ENCODE assay signal across 8 cellular contexts in the genomic region with DNA sequence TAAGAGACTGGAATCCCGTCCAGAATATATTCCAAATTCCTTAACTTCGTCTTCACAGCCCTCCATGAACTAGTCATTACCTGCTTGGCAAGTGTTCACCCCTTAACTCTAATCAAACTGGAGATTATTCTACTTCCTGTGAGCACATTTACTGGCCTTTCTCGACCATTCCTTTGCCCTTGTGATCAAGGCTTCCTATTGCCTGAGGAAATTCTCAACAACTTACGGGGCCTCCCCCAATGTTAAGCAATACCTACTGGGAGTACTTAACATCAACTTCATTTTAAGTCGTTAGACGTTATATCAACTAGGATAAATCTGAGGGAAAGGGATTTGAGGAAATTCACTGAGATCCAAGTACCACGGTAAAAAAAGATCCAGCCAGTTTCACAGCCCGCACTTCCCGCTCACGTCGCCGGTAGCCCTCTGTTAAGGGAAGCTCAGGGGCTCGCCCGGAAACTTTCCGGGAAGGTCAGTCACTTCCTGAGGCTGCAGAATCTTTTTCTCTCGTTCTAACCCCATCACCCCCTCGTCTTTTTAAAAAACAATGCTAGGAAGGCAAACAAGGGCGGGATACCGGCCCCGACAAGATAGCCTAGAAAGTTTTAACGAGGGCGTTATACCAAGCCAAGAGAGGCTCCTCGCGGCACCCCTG. TPM values are rescaled to one million over a fixed set of nuclear protein-coding genes. Genes with fewer than 3 reads are reported as not detected.
DNase-seq lines count a peak whose midpoint lies in the region; ATAC-seq and TF ChIP-seq lines count a peak whose summit lies in the region.

No MANE protein-coding gene starts in this region.

- TF ChIP-seq CTCF in AG09309 (IDR thresholded peaks at IDR 0.05; ENCODE audit: control insufficient read depth, insufficient read depth, low read depth, low read length, missing control alignments) (no peak), GM23338 (conservative IDR thresholded peaks at IDR 0.05; ENCODE audit: low read depth in 2 of 2) (no peak), SU-DHL-6 (IDR thresholded peaks at IDR 0.05; ENCODE audit: insufficient read depth, low read length, poor library complexity, severe bottlenecking) (no peak), epithelial cell of esophagus (IDR thresholded peaks at IDR 0.05; ENCODE audit: insufficient read depth, low read depth, low read length, missing control alignments) (no peak), nephron (IDR thresholded peaks at IDR 0.05; ENCODE audit: unreplicated experiment in 3 of 3) (no peak), GM20000 (IDR thresholded peaks at IDR 0.05; ENCODE audit: extremely low read depth, missing control alignments) (no peak)

- peak overlapping the region; percentile 99 for H3K27ac Mint-ChIP-seq in GM23338
- peak overlapping the region; percentile 90 to 99 (median 95) for H3K27ac Mint-ChIP-seq in nephron

- H3K27ac ChIP-seq in GM23338 (ENCODE audit: low read depth) (peak overlapping the region; percentile 99), SU-DHL-6 (ENCODE audit: low read depth, low read length) (peak overlapping the region; percentile 83)

- H3K27me3 ChIP-seq in GM23338 (ENCODE audit: insufficient read depth) (no peaks in the 10 kb centered on the region), SU-DHL-6 (ENCODE audit: low read length) (no peaks in the 10 kb centered on the region)

- peak overlapping the region; percentile 94 for H3K9ac ChIP-seq in SU-DHL-6 (ENCODE audit: low read length)

- H3K36me3 Mint-ChIP-seq in GM23338 (ENCODE audit: low read depth) = peaks cover 48% of the 10 kb centered on the region
- peaks cover 15% of the 10 kb centered on the region for H3K36me3 Mint-ChIP-seq in nephron (ENCODE audit: low read depth)

- peak; percentile 44 for DNase-seq in AG09309 (ENCODE audit: low read depth)
- DNase-seq in GM23338 (ENCODE audit: low spot score) = peak; percentile 13
- peak; percentile 75 for DNase-seq in epithelial cell of esophagus (ENCODE audit: low read depth)
- DNase-seq in GOT3 (lab: John Stamatoyannopoulos, UW) = no peak
- no peak for DNase-seq in GM20000 (ENCODE audit: low spot score)

- no peaks in the 10 kb centered on the region for H3K9me3 ChIP-seq in SU-DHL-6 (ENCODE audit: insufficient read depth, low read length)

- peaks cover 24% of the 10 kb centered on the region for H3K4me1 Mint-ChIP-seq in GM23338
- H3K4me1 Mint-ChIP-seq in nephron = peaks cover 36% of the 10 kb centered on the region

- no peaks in the 10 kb centered on the region; the same call in 1 of the 2 replicates for H3F3A ChIP-seq in GM23338 (replicated peaks; ENCODE audit: low read depth)
- peaks cover 12% of the 10 kb centered on the region; the same call in 1 of the 2 replicates for H3F3A ChIP-seq in SU-DHL-6 (ENCODE audit: insufficient read depth)

- no peak overlapping the region for H2AFZ ChIP-seq in GM23338
- no peak overlapping the region for H2AFZ ChIP-seq in SU-DHL-6 (ENCODE audit: low read depth, low read length, severe bottlenecking)

- peak overlapping the region; percentile 97 for H3K4me3 Mint-ChIP-seq in GM23338
- peak overlapping the region; percentile 92 to 98 (median 94) for H3K4me3 Mint-ChIP-seq in nephron

- H3K79me2 ChIP-seq in GM23338 (replicated peaks; ENCODE audit: insufficient read depth) (peaks cover 58% of the 10 kb centered on the region), SU-DHL-6 (ENCODE audit: insufficient read depth, low read length) (peaks cover 59% of the 10 kb centered on the region)

- H3K4me1 ChIP-seq in GM23338 (ENCODE audit: insufficient read depth) = peaks cover 17% of the 10 kb centered on the region

- H3K36me3 ChIP-seq in GM23338 (ENCODE audit: insufficient read depth) = peaks cover 14% of the 10 kb centered on the region
- peaks cover 27% of the 10 kb centered on the region for H3K36me3 ChIP-seq in SU-DHL-6 (ENCODE audit: low read length)

- H3K9me3 Mint-ChIP-seq in GM23338 (no peaks in the 10 kb centered on the region), nephron (no peaks in the 10 kb centered on the region)

- no peaks in the 10 kb centered on the region for H3K9me2 ChIP-seq in GM23338 (ENCODE audit: insufficient read depth)
- no peaks in the 10 kb centered on the region for H3K9me2 ChIP-seq in SU-DHL-6 (replicated peaks; ENCODE audit: insufficient read depth, low read length)

- H4K20me1 ChIP-seq in GM23338 (replicated peaks; ENCODE audit: insufficient read depth) (peaks cover 48% of the 10 kb centered on the region), SU-DHL-6 (ENCODE audit: low read depth, low read length) (peaks cover 43% of the 10 kb centered on the region)

- ATAC-seq in GM23338 (no peak), HG03442 (IDR thresholded peaks at IDR 0.05; ENCODE audit: unreplicated experiment) (no peak)

- H3K4me3 ChIP-seq in AG09309 (ENCODE audit: control insufficient read depth, low read depth, low read length) = peak overlapping the region; percentile 86
- peak overlapping the region; percentile 89 for H3K4me3 ChIP-seq in GM23338
- H3K4me3 ChIP-seq in SU-DHL-6 (ENCODE audit: insufficient read depth, low read length, poor library complexity, severe bottlenecking) = peak overlapping the region; percentile 76
- peak overlapping the region; percentile 97 for H3K4me3 ChIP-seq in epithelial cell of esophagus (ENCODE audit: low read length)

- H3K27me3 Mint-ChIP-seq in GM23338 (ENCODE audit: insufficient read depth, low read depth, poor library complexity) (peaks cover 18% of the 10 kb centered on the region), nephron (ENCODE audit: low read depth) (peaks cover 3% of the 10 kb centered on the region)

- H3K4me2 ChIP-seq in GM23338 (peak overlapping the region; percentile 95), SU-DHL-6 (ENCODE audit: low read depth, low read length, poor library complexity, severe bottlenecking) (peak overlapping the region; percentile 82)

TF ChIP-seq in GM23338, 12 proteins besides CTCF, POLR2A, EP300 and RAD21 (continues in another document):
- TF ChIP-seq POLR2AphosphoS5 (IDR thresholded peaks at IDR 0.05; ENCODE audit: low read depth) = no peak
- TF ChIP-seq, protein P1, sequence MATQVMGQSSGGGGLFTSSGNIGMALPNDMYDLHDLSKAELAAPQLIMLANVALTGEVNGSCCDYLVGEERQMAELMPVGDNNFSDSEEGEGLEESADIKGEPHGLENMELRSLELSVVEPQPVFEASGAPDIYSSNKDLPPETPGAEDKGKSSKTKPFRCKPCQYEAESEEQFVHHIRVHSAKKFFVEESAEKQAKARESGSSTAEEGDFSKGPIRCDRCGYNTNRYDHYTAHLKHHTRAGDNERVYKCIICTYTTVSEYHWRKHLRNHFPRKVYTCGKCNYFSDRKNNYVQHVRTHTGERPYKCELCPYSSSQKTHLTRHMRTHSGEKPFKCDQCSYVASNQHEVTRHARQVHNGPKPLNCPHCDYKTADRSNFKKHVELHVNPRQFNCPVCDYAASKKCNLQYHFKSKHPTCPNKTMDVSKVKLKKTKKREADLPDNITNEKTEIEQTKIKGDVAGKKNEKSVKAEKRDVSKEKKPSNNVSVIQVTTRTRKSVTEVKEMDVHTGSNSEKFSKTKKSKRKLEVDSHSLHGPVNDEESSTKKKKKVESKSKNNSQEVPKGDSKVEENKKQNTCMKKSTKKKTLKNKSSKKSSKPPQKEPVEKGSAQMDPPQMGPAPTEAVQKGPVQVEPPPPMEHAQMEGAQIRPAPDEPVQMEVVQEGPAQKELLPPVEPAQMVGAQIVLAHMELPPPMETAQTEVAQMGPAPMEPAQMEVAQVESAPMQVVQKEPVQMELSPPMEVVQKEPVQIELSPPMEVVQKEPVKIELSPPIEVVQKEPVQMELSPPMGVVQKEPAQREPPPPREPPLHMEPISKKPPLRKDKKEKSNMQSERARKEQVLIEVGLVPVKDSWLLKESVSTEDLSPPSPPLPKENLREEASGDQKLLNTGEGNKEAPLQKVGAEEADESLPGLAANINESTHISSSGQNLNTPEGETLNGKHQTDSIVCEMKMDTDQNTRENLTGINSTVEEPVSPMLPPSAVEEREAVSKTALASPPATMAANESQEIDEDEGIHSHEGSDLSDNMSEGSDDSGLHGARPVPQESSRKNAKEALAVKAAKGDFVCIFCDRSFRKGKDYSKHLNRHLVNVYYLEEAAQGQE (IDR thresholded peaks at IDR 0.05; ENCODE audit: unreplicated experiment) = no peak
- no peak for TF ChIP-seq ZNF331 (CRISPR knock-in tag; IDR thresholded peaks at IDR 0.05; ENCODE audit: low read depth)
- TF ChIP-seq ZNF114 (CRISPR knock-in tag; IDR thresholded peaks at IDR 0.05) = no peak
- TF ChIP-seq STAT1 (IDR thresholded peaks at IDR 0.05; ENCODE audit: unreplicated experiment) = no peak
- TF ChIP-seq NANOG (IDR thresholded peaks at IDR 0.05; ENCODE audit: borderline replicate concordance) = no peak

RNA-seq across cellular contexts. Expression of a gene that starts 0.9 kb away (rescaled TPM):
- total RNA-seq in GM23338 (2014; rRNA removed; shearing (Covaris generic)) = 117 and 124 TPM in 2 replicates
- 190 and 194 TPM in 2 replicates for polyA plus RNA-seq in GM23338 (2016; fragmentation: Nextera tagmentation; extraction: Ambion mirVana)

Comparison
In these comparisons a context has a peak if more than half of its experiments do, and no peak if none do; other contexts are left out.
1. DNase-seq: peak in AG09309 (single experiment), GM23338 (single experiment) and epithelial cell of esophagus (single experiment); none in GOT3 (single experiment) and GM20000 (single experiment).
2. Peak in every context shown above with its lines, with median percentiles within 50 percentile points of each other: H3K4me3 ChIP-seq.